ENCODE assay signal across 10 cellular contexts in the genomic region with DNA sequence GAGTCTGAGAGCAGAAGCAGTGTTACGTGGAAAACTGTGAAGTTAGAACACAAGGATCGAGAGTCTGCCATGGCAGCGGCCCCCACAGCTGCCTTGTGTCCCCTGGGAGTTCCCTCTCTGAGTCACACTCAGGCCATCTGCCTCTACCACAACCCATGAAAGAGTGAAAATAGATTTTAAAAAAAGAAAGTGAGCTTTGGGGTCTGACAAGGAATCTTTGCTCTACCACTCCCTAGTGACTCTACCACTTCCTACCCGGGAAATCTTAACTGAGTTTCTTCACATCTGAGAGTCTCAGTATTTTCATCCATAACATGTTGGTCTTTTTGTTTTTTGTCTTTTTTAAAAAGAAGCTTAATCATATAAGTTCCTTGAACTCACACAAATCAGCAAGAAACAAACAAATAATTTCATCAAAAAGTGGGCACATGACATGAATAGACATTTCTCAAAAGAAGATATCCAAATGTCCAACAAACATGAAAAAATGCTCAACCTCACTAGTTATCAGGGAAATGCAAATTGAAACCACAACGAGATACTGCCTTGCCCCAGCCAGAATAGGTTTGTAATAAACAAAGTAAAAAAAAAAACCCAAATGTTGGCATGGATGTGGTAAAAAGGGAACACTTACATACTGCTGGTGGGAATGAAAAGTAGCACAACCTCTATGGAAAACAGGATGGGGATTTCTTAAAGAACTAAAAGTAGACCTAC. TPM values are rescaled to one million over a fixed set of nuclear protein-coding genes. Genes with fewer than 3 reads are reported as not detected.
DNase-seq lines count a peak whose midpoint lies in the region; ATAC-seq and TF ChIP-seq lines count a peak whose summit lies in the region.
"Had no signal": no experiment of that assay in that cellular context is flagged by ENCODE, and none has a peak within 500 bp of the region (broad histone marks: within the 10 kb centered on the region; RNA-seq: fewer than 3 reads in every experiment).

No MANE protein-coding gene starts in this region.

- H3K9me3 Mint-ChIP-seq in stimulated activated naive CD8-positive, alpha-beta T cell treated with anti-CD3 and anti-CD28 coated beads, Interleukin-15, amount 100 ng/mL, for 72 hours: no peaks in the 10 kb centered on the region

- H3K9me3 ChIP-seq in ascending aorta: no peaks in the 10 kb centered on the region

- H3K4me3 ChIP-seq in ascending aorta (no peak overlapping the region), skeletal muscle cell (ENCODE audit: low read depth, low read length) (no peak overlapping the region)

- no peaks in the 10 kb centered on the region for H3K36me3 ChIP-seq in ascending aorta

- peak overlapping the region; percentile 67 to 72 for H3K27ac ChIP-seq in ascending aorta
- H3K27ac ChIP-seq: C4-2B had no signal

- TF ChIP-seq CTCF in ascending aorta (IDR thresholded peaks at IDR 0.05) (no peak), omental fat pad (IDR thresholded peaks at IDR 0.05) (no peak)

- no peaks in the 10 kb centered on the region for H3K27me3 ChIP-seq in ascending aorta

- H3K4me1 ChIP-seq in ascending aorta: no peaks in the 10 kb centered on the region

- intact Hi-C loops in ascending aorta (cut with DNase I): no loop called here

- DNase-seq in stimulated activated naive CD8-positive, alpha-beta T cell treated with anti-CD3 and anti-CD28 coated beads, Interleukin-15, Interleukin-2, amounts not matched to agents 100 U/mL and 50 U/mL, for 24 hours: peak; percentile 18
- no peak for DNase-seq in stimulated activated naive CD8-positive, alpha-beta T cell treated with anti-CD3 and anti-CD28 coated beads, Interleukin-15, amount 100 ng/mL, for 72 hours
- DNase-seq in ascending aorta (ENCODE audit: low spot score in 2 of 2): no peak
- DNase-seq in skeletal muscle cell (ENCODE audit: low read depth): peak; percentile 64
- no peak for DNase-seq in dedifferentiated amniotic fluid mesenchymal stem cell (ENCODE audit: extremely low spot score)
- DNase-seq in omental fat pad (ENCODE audit: low spot score): no peak
- DNase-seq in NK-92 treated with Interleukin-12 subunit alpha and Interleukin-12 subunit beta, amount 100 ng/mL, for 24 hours (lab: John Stamatoyannopoulos, UW): no peak

- peaks cover 8% of the 10 kb centered on the region for H3K4me1 Mint-ChIP-seq in stimulated activated naive CD8-positive, alpha-beta T cell treated with anti-CD3 and anti-CD28 coated beads, Interleukin-15, amount 100 ng/mL, for 72 hours

- H3K27ac Mint-ChIP-seq in stimulated activated naive CD8-positive, alpha-beta T cell treated with anti-CD3 and anti-CD28 coated beads, Interleukin-15, amount 100 ng/mL, for 72 hours: no peak overlapping the region

- no peak overlapping the region for H3K4me3 Mint-ChIP-seq in stimulated activated naive CD8-positive, alpha-beta T cell treated with anti-CD3 and anti-CD28 coated beads, Interleukin-15, amount 100 ng/mL, for 72 hours

- ATAC-seq in stimulated activated naive CD8-positive, alpha-beta T cell treated with anti-CD3 and anti-CD28 coated beads, Interleukin-15, Interleukin-2, amounts not matched to agents 100 U/mL and 50 U/mL, for 24 hours: peak; percentile 36
- ATAC-seq in stimulated activated naive CD8-positive, alpha-beta T cell treated with anti-CD3 and anti-CD28 coated beads, Interleukin-15, amount 100 ng/mL, for 72 hours: no peak
- peak; percentile 84 for ATAC-seq in HG03103 (IDR thresholded peaks at IDR 0.05; ENCODE audit: low read depth, unreplicated experiment)
- ATAC-seq in omental fat pad (ENCODE audit: low FRiP score): no peak

- H3K27me3 Mint-ChIP-seq in stimulated activated naive CD8-positive, alpha-beta T cell treated with anti-CD3 and anti-CD28 coated beads, Interleukin-15, amount 100 ng/mL, for 72 hours: peaks cover 62% of the 10 kb centered on the region

RNA-seq across cellular contexts. Expression of gene MSGN1, which starts 2.4 kb away (rescaled TPM):
- total RNA-seq in ascending aorta: not detected
- not detected for total RNA-seq in omental fat pad
- total RNA-seq: liver had no signal

RNA-seq across cellular contexts. Expression of gene GEN1, which starts 60.0 kb away (rescaled TPM):
- not detected for total RNA-seq in ascending aorta
- 1 to 10 TPM; 2.3 to 8.8 (median 6.7) TPM for total RNA-seq in omental fat pad

Comparison
In these comparisons a context has a peak if more than half of its experiments do, and no peak if none do; other contexts are left out.
1. ATAC-seq: peak in stimulated activated naive CD8-positive, alpha-beta T cell treated with anti-CD3 and anti-CD28 coated beads, Interleukin-15, Interleukin-2, amounts not matched to agents 100 U/mL and 50 U/mL, for 24 hours (single experiment) and HG03103 (single experiment); none in stimulated activated naive CD8-positive, alpha-beta T cell treated with anti-CD3 and anti-CD28 coated beads, Interleukin-15, amount 100 ng/mL, for 72 hours (single experiment) and omental fat pad (single experiment).
2. DNase-seq: peak in stimulated activated naive CD8-positive, alpha-beta T cell treated with anti-CD3 and anti-CD28 coated beads, Interleukin-15, Interleukin-2, amounts not matched to agents 100 U/mL and 50 U/mL, for 24 hours (single experiment) and skeletal muscle cell (single experiment); none in stimulated activated naive CD8-positive, alpha-beta T cell treated with anti-CD3 and anti-CD28 coated beads, Interleukin-15, amount 100 ng/mL, for 72 hours (0 of 2), ascending aorta (0 of 2), dedifferentiated amniotic fluid mesenchymal stem cell (single experiment), omental fat pad (single experiment) and NK-92 treated with Interleukin-12 subunit alpha and Interleukin-12 subunit beta, amount 100 ng/mL, for 24 hours (single experiment).